Comparison of ENCODE assay signal across 1 cellular context in genomic region chr6:22583230-22583629, GRCh38.
A peak's percentile ranks its signal among the peaks of the same experiment; 100 is the strongest.
TF ChIP-seq lines count a peak whose summit lies in the region.

No MANE protein-coding gene starts in this region.

TF ChIP-seq in K562, 482 proteins besides CTCF, POLR2A, EP300 and RAD21:
- no peak for TF ChIP-seq PBX2 (CRISPR knock-in tag; IDR thresholded peaks at IDR 0.05; ENCODE audit: low read depth)
- TF ChIP-seq PBX2 (tag; conservative IDR thresholded peaks at IDR 0.05; ENCODE audit: low read depth), result peak; percentile 59
- TF ChIP-seq RBFOX2 (IDR thresholded peaks at IDR 0.05; ENCODE audit: low read depth, low read length), result no peak
- TF ChIP-seq YY1 (IDR thresholded peaks at IDR 0.05; ENCODE audit: borderline replicate concordance in 1 of 3, control insufficient read depth in 1 of 3, extremely low read depth in 1 of 3, insufficient read depth in 3 of 3, insufficient read length in 1 of 3, insufficient replicate concordance in 2 of 3, low read depth in 1 of 3, low read length in 2 of 3), result no peak
- no peak for TF ChIP-seq ZBTB7A (IDR thresholded peaks at IDR 0.05; ENCODE audit: borderline replicate concordance, control insufficient read depth, low read depth, low read length)
- TF ChIP-seq HIVEP1 (CRISPR knock-in tag; IDR thresholded peaks at IDR 0.05), result no peak
TF ChIP-seq in K562: peak in this region for 1.
